Comparison of ENCODE assay signal across 21 cellular contexts in the genomic region with DNA sequence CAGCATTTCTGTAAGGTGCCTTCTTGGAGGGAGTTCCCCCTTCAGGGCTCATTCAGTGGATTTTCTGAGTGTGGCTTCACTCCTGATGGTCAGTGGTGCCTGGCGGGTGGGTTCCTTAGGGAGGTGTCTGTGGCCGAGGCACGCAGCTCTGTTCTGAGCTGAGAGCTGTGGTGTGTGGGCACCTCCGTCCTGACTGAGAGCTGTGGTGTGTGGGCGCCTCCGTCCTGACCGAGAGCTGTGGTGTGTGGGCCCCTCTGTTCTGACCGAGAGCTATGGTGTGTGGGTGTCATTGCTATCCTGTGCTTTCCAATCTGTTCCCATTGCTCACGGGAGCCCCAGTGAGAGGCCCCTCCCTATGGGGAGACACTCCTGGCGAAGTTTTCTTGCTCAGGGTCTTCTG. TPM values are rescaled to one million over a fixed set of nuclear protein-coding genes. Genes with fewer than 3 reads are reported as not detected.
DNase-seq lines count a peak whose midpoint lies in the region; ATAC-seq and TF ChIP-seq lines count a peak whose summit lies in the region.
"Had no signal": no experiment of that assay in that cellular context is flagged by ENCODE, and none has a peak within 500 bp of the region (broad histone marks: within the 10 kb centered on the region; RNA-seq: fewer than 3 reads in every experiment).

No MANE protein-coding gene starts in this region.

- H3K4me1 ChIP-seq in BLaER1, result peaks cover 77% of the 10 kb centered on the region
- H3K4me1 ChIP-seq: Caco-2 had no signal

- no peak for ATAC-seq in activated CD8-positive, alpha-beta T cell treated with anti-CD3 and anti-CD28 coated beads, Interleukin-2, amount 10 ng/mL, durations not matched to agents 7 days and 5 days
- ATAC-seq in HG03097 (IDR thresholded peaks at IDR 0.05; ENCODE audit: low FRiP score, unreplicated experiment), result no peak
- ATAC-seq: activated T-cell treated with anti-CD3 and anti-CD28 coated beads, Interleukin-2, amount 50 U/mL, for 4 hours had no signal

- peak overlapping the region; percentile 86 for H3K27ac ChIP-seq in BLaER1
- H3K27ac ChIP-seq: PC-9, vagina had no signal

- peak overlapping the region; percentile 71 for H3K9ac ChIP-seq in BLaER1

- CTCF ChIA-PET in activated CD8-positive, alpha-beta T cell treated with anti-CD3 and anti-CD28 coated beads, Interleukin-2, amount 10 ng/mL, durations not matched to agents 7 days and 5 days (lab: Charles Lee), result no interaction called here

- TF ChIP-seq CTCF in GM12865 (IDR thresholded peaks at IDR 0.05; ENCODE audit: insufficient read depth, low read depth, low read length, missing control alignments) (no peak), mesothelial cell of epicardium (IDR thresholded peaks at IDR 0.05; ENCODE audit: unreplicated experiment) (no peak), lower leg skin (IDR thresholded peaks at IDR 0.05) (no peak)

- H3K9me3 ChIP-seq in BLaER1, result no peaks in the 10 kb centered on the region
- H3K9me3 ChIP-seq: Caco-2, vagina had no signal

- peaks cover 13% of the 10 kb centered on the region for H3K36me3 Mint-ChIP-seq in activated CD8-positive, alpha-beta T cell treated with anti-CD3 and anti-CD28 coated beads, Interleukin-2, amount 10 ng/mL, durations not matched to agents 7 days and 5 days (ENCODE audit: low read depth)
- H3K36me3 Mint-ChIP-seq in mesothelial cell of epicardium, result peaks cover 18% of the 10 kb centered on the region

- no peaks in the 10 kb centered on the region for H3K27me3 Mint-ChIP-seq in activated CD8-positive, alpha-beta T cell treated with anti-CD3 and anti-CD28 coated beads, Interleukin-2, amount 10 ng/mL, durations not matched to agents 7 days and 5 days (ENCODE audit: low read depth)
- H3K27me3 Mint-ChIP-seq in mesothelial cell of epicardium (ENCODE audit: low read depth), result no peaks in the 10 kb centered on the region

- H3K4me3 ChIP-seq in BLaER1 (peak overlapping the region; percentile 35; the same call in 1 of the 2 replicates), GM12865 (ENCODE audit: low read depth, low read length) (no peak overlapping the region), lower leg skin (ENCODE audit: low read depth, poor library complexity, severe bottlenecking) (no peak overlapping the region)
- H3K4me3 ChIP-seq: K562, PC-9, vagina had no signal

- H3K4me3 Mint-ChIP-seq in activated CD8-positive, alpha-beta T cell treated with anti-CD3 and anti-CD28 coated beads, Interleukin-2, amount 10 ng/mL, durations not matched to agents 7 days and 5 days, result no peak overlapping the region
- H3K4me3 Mint-ChIP-seq in mesothelial cell of epicardium, result no peak overlapping the region
- H3K4me3 Mint-ChIP-seq: activated T-cell treated with anti-CD3 and anti-CD28 coated beads, Interleukin-2, amount 50 U/mL, for 4 hours had no signal

- 92 to 98% methylated on average over 10 of the region's 10 CpGs for WGBS in lower leg skin, 2 donors

- no peaks in the 10 kb centered on the region for H3K27me3 ChIP-seq in BLaER1
- H3K27me3 ChIP-seq: vagina had no signal

- peak overlapping the region; percentile 72 for H3K4me2 ChIP-seq in BLaER1
- H3K4me2 ChIP-seq: PC-9 had no signal

- H3K27ac Mint-ChIP-seq in activated CD8-positive, alpha-beta T cell treated with anti-CD3 and anti-CD28 coated beads, Interleukin-2, amount 10 ng/mL, durations not matched to agents 7 days and 5 days, result peak overlapping the region; percentile 80
- H3K27ac Mint-ChIP-seq in mesothelial cell of epicardium, result peak overlapping the region; percentile 99

- POLR2A ChIA-PET in activated CD8-positive, alpha-beta T cell treated with anti-CD3 and anti-CD28 coated beads, Interleukin-2, amount 10 ng/mL, durations not matched to agents 7 days and 5 days (lab: Charles Lee), result no interaction called here

- intact Hi-C loops in lower leg skin (cut with DNase I; ENCODE audit: low total_unique reads), result no loop called here

- H3K36me3 ChIP-seq in BLaER1, result peaks cover 74% of the 10 kb centered on the region

- TF ChIP-seq POLR2A in lower leg skin (IDR thresholded peaks at IDR 0.05), result no peak

- 0 out of 2 replicates have a peak, but pooled peaks cover 7% of the 10 kb centered on the region for H4K20me1 ChIP-seq in BLaER1

- no peaks in the 10 kb centered on the region for H3K9me3 Mint-ChIP-seq in activated CD8-positive, alpha-beta T cell treated with anti-CD3 and anti-CD28 coated beads, Interleukin-2, amount 10 ng/mL, durations not matched to agents 7 days and 5 days (ENCODE audit: insufficient read depth)
- no peaks in the 10 kb centered on the region for H3K9me3 Mint-ChIP-seq in mesothelial cell of epicardium

- peaks cover 10% of the 10 kb centered on the region for H3K4me1 Mint-ChIP-seq in activated CD8-positive, alpha-beta T cell treated with anti-CD3 and anti-CD28 coated beads, Interleukin-2, amount 10 ng/mL, durations not matched to agents 7 days and 5 days (ENCODE audit: low read depth)
- H3K4me1 Mint-ChIP-seq in mesothelial cell of epicardium, result peaks cover 32% of the 10 kb centered on the region

- DNase-seq in GM12865 (ENCODE audit: low read depth), result peak; percentile 37
- no peak for DNase-seq in activated CD8-positive, alpha-beta T cell treated with anti-CD3 and anti-CD28 coated beads, Interleukin-2, amount 10 ng/mL, durations not matched to agents 7 days and 5 days
- no peak for DNase-seq in mesothelial cell of epicardium (ENCODE audit: low spot score in 2 of 2, unreplicated experiment in 2 of 2)
- DNase-seq in lower leg skin (ENCODE audit: low spot score in 2 of 2), result no peak
- no peak for DNase-seq in cerebellum (ENCODE audit: low spot score)
- no peak for DNase-seq in NOMO-1 treated with DMSO at 0.1 percent for 48 hours (lab: John Stamatoyannopoulos, UW; ENCODE audit: unreplicated experiment)
- DNase-seq: activated CD4-positive, alpha-beta T cell treated with anti-CD3 and anti-CD28 coated beads, Interleukin-2, amount 50 U/mL, for 4 hours; activated T-cell treated with anti-CD3 and anti-CD28 coated beads, Interleukin-2, amount 50 U/mL, for 4 hours; amniotic stem cell; Caco-2; NCI-H2107; PC-9; right cardiac atrium had no signal

RNA-seq across cellular contexts. Expression of a gene that starts 39.8 kb away (rescaled TPM):
- not detected for total RNA-seq in activated CD8-positive, alpha-beta T cell treated with anti-CD3 and anti-CD28 coated beads, Interleukin-2, amount 10 ng/mL, durations not matched to agents 7 days and 5 days
- total RNA-seq in mesothelial cell of epicardium, result not detected in 3 replicates
- not detected for total RNA-seq in lower leg skin
- under 0.01 TPM for total RNA-seq in cerebellum
- total RNA-seq: Caco-2, fibroblast of villous mesenchyme, K562, kidney epithelial cell, mesenteric fat pad, omental fat pad, right cardiac atrium, vagina had no signal
